In the genomic region with DNA sequence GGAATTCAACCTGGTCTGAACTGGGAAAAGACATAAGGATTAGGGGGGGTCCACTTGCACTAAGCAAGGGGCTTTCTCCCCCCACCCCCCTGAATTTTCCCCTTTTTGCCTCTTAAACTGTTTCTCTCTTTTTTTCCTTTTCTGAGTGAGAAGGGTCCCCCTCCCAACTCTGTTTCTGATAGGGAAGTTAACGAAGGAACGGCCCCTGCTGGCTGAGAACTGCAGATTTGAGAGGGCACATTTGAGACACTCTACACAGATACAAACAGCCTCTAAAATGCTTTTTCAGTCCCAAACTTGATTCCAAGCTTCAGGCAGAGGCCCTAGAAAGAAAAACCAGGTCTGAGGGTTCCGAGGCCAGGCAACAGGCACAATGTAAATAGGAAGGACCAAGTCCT, we compare ENCODE assay signal across 19 cellular contexts.
DNase-seq lines count a peak whose midpoint lies in the region; ATAC-seq and TF ChIP-seq lines count a peak whose summit lies in the region.
"Had no signal": no experiment of that assay in that cellular context is flagged by ENCODE, and none has a peak within 500 bp of the region (broad histone marks: within the 10 kb centered on the region; RNA-seq: fewer than 3 reads in every experiment).

No MANE protein-coding gene starts in this region.

- POLR2A ChIA-PET in activated CD4-positive, alpha-beta T cell treated with anti-CD3 and anti-CD28 coated beads for 36 hours (lab: Charles Lee): no interaction called here

- H3K4me1 ChIP-seq in neural progenitor cell: peaks cover 54% of the 10 kb centered on the region

- peaks cover 5% of the 10 kb centered on the region for H3K36me3 Mint-ChIP-seq in activated CD4-positive, alpha-beta T cell treated with anti-CD3 and anti-CD28 coated beads for 36 hours (ENCODE audit: low read depth)
- peaks cover 4% of the 10 kb centered on the region for H3K36me3 Mint-ChIP-seq in dendritic cell treated with granulocyte-macrophage colony-stimulating factor and Interleukin-4, amounts not matched to agents 40 ng/mL and 50 ng/mL, for 4 days (ENCODE audit: low read depth)
- peaks cover 11% of the 10 kb centered on the region for H3K36me3 Mint-ChIP-seq in neural progenitor cell
- H3K36me3 Mint-ChIP-seq: CD8-positive, alpha-beta memory T cell had no signal

- H3K4me3 ChIP-seq in neural progenitor cell: no peak overlapping the region
- H3K4me3 ChIP-seq: body of pancreas, MG63, spleen had no signal

- H3K4me1 Mint-ChIP-seq in activated CD4-positive, alpha-beta T cell treated with anti-CD3 and anti-CD28 coated beads for 36 hours: peaks cover 85% of the 10 kb centered on the region
- peaks cover 85% of the 10 kb centered on the region for H3K4me1 Mint-ChIP-seq in dendritic cell treated with granulocyte-macrophage colony-stimulating factor and Interleukin-4, amounts not matched to agents 40 ng/mL and 50 ng/mL, for 4 days (ENCODE audit: low read depth)
- H3K4me1 Mint-ChIP-seq in neural progenitor cell: peaks cover 63% of the 10 kb centered on the region

- no peak overlapping the region for H2AFZ ChIP-seq in neural progenitor cell (replicated peaks)

- no peaks in the 10 kb centered on the region for H3K9me3 ChIP-seq in KOPT-K1 (ENCODE audit: insufficient read depth, low read length, poor library complexity, severe bottlenecking)
- no peaks in the 10 kb centered on the region for H3K9me3 ChIP-seq in neural progenitor cell (ENCODE audit: low read depth)
- H3K9me3 ChIP-seq: body of pancreas, MG63, spleen had no signal

- peak overlapping the region; percentile 49 for H3K4me2 ChIP-seq in neural progenitor cell

- peak overlapping the region; percentile 68 for H3K27ac Mint-ChIP-seq in activated CD4-positive, alpha-beta T cell treated with anti-CD3 and anti-CD28 coated beads for 36 hours
- peak overlapping the region; percentile 66 for H3K27ac Mint-ChIP-seq in dendritic cell treated with granulocyte-macrophage colony-stimulating factor and Interleukin-4, amounts not matched to agents 40 ng/mL and 50 ng/mL, for 4 days
- H3K27ac Mint-ChIP-seq in neural progenitor cell: peak overlapping the region; percentile 21

- no peak for DNase-seq in activated CD4-positive, alpha-beta T cell treated with anti-CD3 and anti-CD28 coated beads for 36 hours
- no peak for DNase-seq in activated CD4-positive, alpha-beta T cell treated with anti-CD3 and anti-CD28 coated beads for 48 hours
- DNase-seq in neural progenitor cell (ENCODE audit: low spot score) (peak; percentile 27), NCI-H69 (lab: John Stamatoyannopoulos, UW) (no peak), foreskin melanocyte (no peak), Ammon's horn (ENCODE audit: low spot score) (no peak)
- DNase-seq: activated naive CD4-positive, alpha-beta T cell treated with Interleukin-2 at 50 U/mL for 16 hours; body of pancreas; CD8-positive, alpha-beta memory T cell; H7; hippocampal formation; mammary epithelial cell; MG63; spleen had no signal

- no peaks in the 10 kb centered on the region for H3K27me3 ChIP-seq in neural progenitor cell
- H3K27me3 ChIP-seq: body of pancreas, MG63, spleen had no signal

- H3K9me3 Mint-ChIP-seq in activated CD4-positive, alpha-beta T cell treated with anti-CD3 and anti-CD28 coated beads for 36 hours (ENCODE audit: low read depth): no peaks in the 10 kb centered on the region
- no peaks in the 10 kb centered on the region for H3K9me3 Mint-ChIP-seq in dendritic cell treated with granulocyte-macrophage colony-stimulating factor and Interleukin-4, amounts not matched to agents 40 ng/mL and 50 ng/mL, for 4 days
- H3K9me3 Mint-ChIP-seq in neural progenitor cell: no peaks in the 10 kb centered on the region
- H3K9me3 Mint-ChIP-seq: CD8-positive, alpha-beta memory T cell; nephron; T-helper 1 cell treated with Interleukin-12 subunit alpha and Interleukin-12 subunit beta and Interleukin-4 antibody, amounts not matched to agents 30 μg/mL and 1 μg/mL, for 36 hours had no signal

- no peak overlapping the region for H3K4me3 Mint-ChIP-seq in activated CD4-positive, alpha-beta T cell treated with anti-CD3 and anti-CD28 coated beads for 36 hours
- H3K4me3 Mint-ChIP-seq in dendritic cell treated with granulocyte-macrophage colony-stimulating factor and Interleukin-4, amounts not matched to agents 40 ng/mL and 50 ng/mL, for 4 days: no peak overlapping the region
- no peak overlapping the region for H3K4me3 Mint-ChIP-seq in neural progenitor cell
- H3K4me3 Mint-ChIP-seq: nephron had no signal

- intact Hi-C loops in activated CD4-positive, alpha-beta T cell treated with anti-CD3 and anti-CD28 coated beads for 36 hours (cut with DNase I, micrococcal nuclease): no loop called here
- intact Hi-C loops in dendritic cell treated with granulocyte-macrophage colony-stimulating factor and Interleukin-4, amounts not matched to agents 40 ng/mL and 50 ng/mL, for 4 days (cut with micrococcal nuclease): no loop called here

- ATAC-seq in activated CD4-positive, alpha-beta T cell treated with anti-CD3 and anti-CD28 coated beads for 36 hours: no peak
- ATAC-seq: activated CD4-positive, CD25-positive, alpha-beta regulatory T cell treated with anti-CD3 and anti-CD28 coated beads, Interleukin-2, amount 50 U/mL, for 24 hours; body of pancreas had no signal

- no peak overlapping the region for H3K9ac ChIP-seq in neural progenitor cell

- H3F3A ChIP-seq in neural progenitor cell (ENCODE audit: low read depth): peaks cover 8% of the 10 kb centered on the region

- no peaks in the 10 kb centered on the region for H3K27me3 Mint-ChIP-seq in activated CD4-positive, alpha-beta T cell treated with anti-CD3 and anti-CD28 coated beads for 36 hours
- no peaks in the 10 kb centered on the region for H3K27me3 Mint-ChIP-seq in dendritic cell treated with granulocyte-macrophage colony-stimulating factor and Interleukin-4, amounts not matched to agents 40 ng/mL and 50 ng/mL, for 4 days
- no peaks in the 10 kb centered on the region for H3K27me3 Mint-ChIP-seq in neural progenitor cell (ENCODE audit: insufficient read depth, low read depth)
- H3K27me3 Mint-ChIP-seq: CD8-positive, alpha-beta memory T cell had no signal

- CTCF ChIA-PET in activated CD4-positive, alpha-beta T cell treated with anti-CD3 and anti-CD28 coated beads for 36 hours (lab: Charles Lee): interaction anchor here (0.6 kb wide), 1 partner anchor 468 kb away, joined by 3 read pairs; no protein-coding TSS in a partner anchor

- peaks cover 100% of the 10 kb centered on the region for H3K79me2 ChIP-seq in neural progenitor cell (ENCODE audit: low read depth)

- H3K36me3 ChIP-seq in KOPT-K1 (ENCODE audit: insufficient read depth, low read length) (no peaks in the 10 kb centered on the region), neural progenitor cell (no peaks in the 10 kb centered on the region)
- H3K36me3 ChIP-seq: MG63, spleen had no signal

- H3K27ac ChIP-seq in KOPT-K1 (ENCODE audit: low read depth, low read length, poor library complexity, severe bottlenecking): peak overlapping the region; percentile 39
- H3K27ac ChIP-seq in neural progenitor cell: no peak overlapping the region
- H3K27ac ChIP-seq: body of pancreas had no signal

- peak; percentile 15 for TF ChIP-seq CTCF in neural progenitor cell (IDR thresholded peaks at IDR 0.05)

- H4K20me1 ChIP-seq in neural progenitor cell (ENCODE audit: low read depth): peaks cover 90% of the 10 kb centered on the region
